Comparison of ENCODE assay signal across 8 cellular contexts in genomic region chr11:73307323-73308002, GRCh38. TPM values are rescaled to one million over a fixed set of nuclear protein-coding genes. Genes with fewer than 3 reads are reported as not detected.
DNase-seq lines count a peak whose midpoint lies in the region; ATAC-seq and TF ChIP-seq lines count a peak whose summit lies in the region.

No MANE protein-coding gene starts in this region.

- intact Hi-C loops in left ventricle myocardium inferior (cut with micrococcal nuclease) (loop anchor here (2.0 kb wide), 1 partner anchor 27 kb away; no protein-coding TSS in a partner anchor), prostate gland (cut with DNase I) (loop anchor here (1.0 to 5.0 kb wide), 2 partner anchors 28 to 85 kb away; no protein-coding TSS in a partner anchor)

- H3K4me3 ChIP-seq in left ventricle myocardium inferior (peak overlapping the region; percentile 88), prostate gland (peak overlapping the region; percentile 67 to 76), urinary bladder (ENCODE audit: low read depth, low read length) (peak overlapping the region; percentile 70)

- H3K27ac ChIP-seq in left ventricle myocardium inferior (replicated peaks), result peak overlapping the region; percentile 99
- peak overlapping the region; percentile 97 for H3K27ac ChIP-seq in prostate gland
- H3K27ac ChIP-seq in urinary bladder (ENCODE audit: low read depth), result peak overlapping the region; percentile 82

- peak; percentile 95 for DNase-seq in GM10248 (ENCODE audit: extremely low spot score)
- DNase-seq in NCI-H1417 treated with DMSO at 0.1 percent for 48 hours (lab: John Stamatoyannopoulos, UW), result peak; percentile 79
- peak; percentile 82 for DNase-seq in T follicular helper cell (ENCODE audit: low read depth)
- DNase-seq in amniotic stem cell (lab: John Stamatoyannopoulos, UW), result peak; percentile 95
- peak; percentile 98 for DNase-seq in left ventricle myocardium inferior
- peak; percentile 99 for DNase-seq in prostate gland (ENCODE audit: low spot score)

- H3K4me1 ChIP-seq in left ventricle myocardium inferior (peaks cover 55% of the 10 kb centered on the region), prostate gland (replicated peaks) (peaks cover 6% of the 10 kb centered on the region), urinary bladder (ENCODE audit: insufficient read depth) (peaks cover 2% of the 10 kb centered on the region)

- ATAC-seq in HG02759 (IDR thresholded peaks at IDR 0.05; ENCODE audit: unreplicated experiment), result peak; percentile 64

- CTCF ChIA-PET in GM10248 (lab: Yijun Ruan, JAX), result interaction anchor here (0.6 to 29.7 kb wide), 28 partner anchors 8 to 662 kb away, joined by 3 to 605 read pairs (median 4); no protein-coding TSS in a partner anchor

- TF ChIP-seq POLR2A in prostate gland (IDR thresholded peaks at IDR 0.05), result peak; percentile 63

- POLR2A ChIA-PET in GM10248 (lab: Yijun Ruan, JAX), result interaction anchor here (0.6 to 0.7 kb wide), 2 partner anchors 27 to 72 kb away, joined by 7 to 11 read pairs; no protein-coding TSS in a partner anchor

- H3K9me3 ChIP-seq in left ventricle myocardium inferior (replicated peaks), result no peaks in the 10 kb centered on the region
- no peaks in the 10 kb centered on the region for H3K9me3 ChIP-seq in prostate gland

- peaks cover 12% of the 10 kb centered on the region for H3K36me3 ChIP-seq in left ventricle myocardium inferior
- H3K36me3 ChIP-seq in prostate gland, result no peaks in the 10 kb centered on the region
- H3K36me3 ChIP-seq in urinary bladder (ENCODE audit: insufficient read depth), result no peaks in the 10 kb centered on the region

- under 1% methylated on average over 55 of the region's 56 CpGs for WGBS in prostate gland
- under 1% methylated on average over 56 of the region's 56 CpGs for WGBS in urinary bladder

- peak; percentile 89 for TF ChIP-seq CTCF in GM10248 (IDR thresholded peaks at IDR 0.05; ENCODE audit: control extremely low read depth, extremely low read depth, low read depth, missing control alignments)
- TF ChIP-seq CTCF in left ventricle myocardium inferior (IDR thresholded peaks at IDR 0.05; ENCODE audit: borderline replicate concordance), result peak; percentile 84
- TF ChIP-seq CTCF in prostate gland (IDR thresholded peaks at IDR 0.05), result peak; percentile 79 to 97 (median 96)

- H3K27me3 ChIP-seq in left ventricle myocardium inferior (ENCODE audit: low read depth), result no peaks in the 10 kb centered on the region
- no peaks in the 10 kb centered on the region for H3K27me3 ChIP-seq in prostate gland (replicated peaks; ENCODE audit: insufficient read depth)

RNA-seq across cellular contexts. Expression of gene ARHGEF17, which starts 0.6 kb away (rescaled TPM):
- total RNA-seq in left ventricle myocardium inferior, result 53.1 TPM
- total RNA-seq in prostate gland, result 10 to 100 TPM; 34.0 to 66.9 TPM
- total RNA-seq in urinary bladder, result 30.7 TPM
- polyA plus RNA-seq in urinary bladder, result 69.8 TPM

RNA-seq across cellular contexts. Expression of gene P2RY6, which starts 35.3 kb away (rescaled TPM):
- total RNA-seq in left ventricle myocardium inferior (2.2 TPM), prostate gland (1 to 10 TPM in 1 of 2 donors, under 1 TPM in 1; 0.64 to 3.5 TPM), urinary bladder (0.90 TPM)
- 2.6 TPM for polyA plus RNA-seq in urinary bladder

Comparison
In these comparisons a context has a peak if more than half of its experiments do, and no peak if none do; other contexts are left out.
1. Peak in every context shown above with its lines: DNase-seq, ATAC-seq, H3K4me3 ChIP-seq and H3K27ac ChIP-seq.